In the genomic region with DNA sequence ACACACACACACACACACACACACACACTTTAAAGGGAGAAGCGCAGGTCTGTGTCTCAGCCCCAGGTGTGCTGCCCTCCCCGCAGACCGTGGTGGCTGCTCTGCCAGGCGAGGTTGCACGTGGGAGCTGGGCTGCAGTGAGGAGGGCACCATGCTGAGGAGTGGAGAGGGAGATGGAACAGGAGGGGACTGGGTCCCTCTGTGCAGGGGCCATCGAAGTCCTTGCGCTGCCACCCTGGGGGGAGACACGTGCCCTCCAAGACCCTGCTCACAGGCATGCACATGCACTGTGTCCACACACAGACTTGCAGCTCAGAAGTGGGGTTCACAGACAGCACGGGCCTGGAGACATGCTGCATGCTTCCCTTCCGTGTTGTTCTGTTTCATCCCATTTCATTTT, we compare ENCODE assay signal across 28 cellular contexts.
"Had no signal": no experiment of that assay in that cellular context is flagged by ENCODE, and none has a peak within 500 bp of the region (broad histone marks: within the 10 kb centered on the region; RNA-seq: fewer than 3 reads in every experiment).

No MANE protein-coding gene starts in this region.

- H3K4me1 ChIP-seq: Peyer's patch had no signal

- H3K27me3 ChIP-seq: MG63, Peyer's patch had no signal

- H3K4me3 ChIP-seq: MG63, Peyer's patch had no signal

- H3K27ac ChIP-seq: Peyer's patch had no signal

- H3K36me3 ChIP-seq: Peyer's patch had no signal

- ATAC-seq: activated CD4-positive, alpha-beta T cell treated with anti-CD3 and anti-CD28 coated beads for 36 hours; activated CD4-positive, CD25-positive, alpha-beta regulatory T cell treated with anti-CD3 and anti-CD28 coated beads, Interleukin-2, amount 50 U/mL, for 24 hours; activated CD8-positive, alpha-beta T cell treated with anti-CD3 and anti-CD28 coated beads, Interleukin-2, amount 10 ng/mL, durations not matched to agents 7 days and 5 days; activated naive CD8-positive, alpha-beta T cell treated with anti-CD3 and anti-CD28 coated beads, Interleukin-2, amount 50 U/mL, for 24 hours; Right ventricle myocardium inferior; T-cell; T-helper 17 cell; WTC11 had no signal

- DNase-seq: activated CD4-positive, alpha-beta T cell treated with anti-CD3 and anti-CD28 coated beads for 36 hours; activated CD4-positive, alpha-beta T cell treated with anti-CD3 and anti-CD28 coated beads, Interleukin-2, amount 10 ng/mL, durations not matched to agents 7 days and 5 days; activated CD4-positive, alpha-beta T cell treated with anti-CD3 and anti-CD28 coated beads, Interleukin-2, amount 50 U/mL, for 48 hours; activated CD8-positive, alpha-beta memory T cell treated with anti-CD3 and anti-CD28 coated beads, Interleukin-2, amount 50 U/mL, for 4 hours; activated CD8-positive, alpha-beta T cell treated with anti-CD3 and anti-CD28 coated beads, Interleukin-2, amount 10 ng/mL, durations not matched to agents 7 days and 5 days; activated effector memory CD4-positive, alpha-beta T cell treated with Interleukin-2 at 50 U/mL for 16 hours; activated naive CD4-positive, alpha-beta T cell treated with anti-CD3 and anti-CD28 coated beads, Interleukin-2, amount 10 ng/mL, durations not matched to agents 7 days and 5 days; activated naive CD8-positive, alpha-beta T cell treated with anti-CD3 and anti-CD28 coated beads, Interleukin-2, amount 50 U/mL, for 24 hours; activated T-cell treated with anti-CD3 and anti-CD28 coated beads, Interleukin-2, amount 50 U/mL, for 48 hours; anterior cingulate cortex; Kasumi-1; KG1; NCI-H1048; NCI-H1105 treated with DMSO at 0.1 percent for 48 hours; NCI-H1436; NCI-H1694 treated with DMSO at 0.1 percent for 48 hours; NCI-H2227 treated with DMSO at 0.1 percent for 48 hours; NCI-H526 treated with DMSO at 0.1 percent for 48 hours; NCI-H774; RPMI8226; SIG-M5; T-cell; T-helper 17 cell had no signal
